Comparison of ENCODE assay signal across 28 cellular contexts in genomic region chrX:84223261-84223660, GRCh38. TPM values are rescaled to one million over a fixed set of nuclear protein-coding genes. Genes with fewer than 3 reads are reported as not detected.
DNase-seq lines count a peak whose midpoint lies in the region; ATAC-seq, FAIRE-seq and TF ChIP-seq lines count a peak whose summit lies in the region.
"Had no signal": no experiment of that assay in that cellular context is flagged by ENCODE, and none has a peak within 500 bp of the region (broad histone marks: within the 10 kb centered on the region; RNA-seq: fewer than 3 reads in every experiment).

No MANE protein-coding gene starts in this region.

- no peak overlapping the region for H3K9ac ChIP-seq in SK-N-SH
- H3K9ac ChIP-seq: BLaER1 had no signal

- no peak for ATAC-seq in HG03108 (IDR thresholded peaks at IDR 0.05; ENCODE audit: unreplicated experiment)
- ATAC-seq: A549, GM12878 had no signal

- POLR2A ChIA-PET in SK-N-SH (lab: Yijun Ruan, JAX) = no interaction called here

- no peaks in the 10 kb centered on the region for H4K20me1 ChIP-seq in SK-N-SH (ENCODE audit: insufficient read depth)
- H4K20me1 ChIP-seq: BLaER1 had no signal

- FAIRE-seq in colon (lab: Jason Lieb, UNC) = peak; percentile 21
- FAIRE-seq: A549, GM12878, GM12892, GM19239 had no signal

- no peak for TF ChIP-seq RAD21 in SK-N-SH (IDR thresholded peaks at IDR 0.05; ENCODE audit: low read length)

- no peak overlapping the region for H3K4me2 ChIP-seq in SK-N-SH
- H3K4me2 ChIP-seq: A549, BLaER1 had no signal

- CTCF ChIA-PET in SK-N-SH (lab: Yijun Ruan, JAX) = no interaction called here

- no peaks in the 10 kb centered on the region for H3K79me2 ChIP-seq in SK-N-SH (ENCODE audit: insufficient read depth)

- peak in 1 of 2 experiments; percentile 37; a peak in 1 of 4 replicates for TF ChIP-seq EP300 in SK-N-SH (IDR thresholded peaks at IDR 0.05; ENCODE audit: borderline replicate concordance in 1 of 2, low read depth in 1 of 2, low read length in 1 of 2)

- H3K36me3 ChIP-seq in BE2C (no peaks in the 10 kb centered on the region), SK-N-SH (replicated peaks in 1 of 2; ENCODE audit: control insufficient read depth in 1 of 2, insufficient read depth in 2 of 2, low read length in 1 of 2) (no peaks in the 10 kb centered on the region)
- H3K36me3 ChIP-seq: BLaER1 had no signal

- DNase-seq in NCI-H1105 treated with DMSO at 0.1 percent for 48 hours (lab: John Stamatoyannopoulos, UW) = peak; percentile 65
- no peak for DNase-seq in NCI-H1105 (lab: John Stamatoyannopoulos, UW)
- DNase-seq in BE2C = peak; percentile 50
- peak; percentile 12 for DNase-seq in SK-N-SH
- no peak for DNase-seq in NCI-H128 (lab: John Stamatoyannopoulos, UW; ENCODE audit: unreplicated experiment)
- DNase-seq: AML-193; C1 segment of cervical spinal cord; Caco-2; Calu3; CD4-positive, alpha-beta memory T cell; CD4-positive, CD25-positive, alpha-beta regulatory T cell; CD8-positive, alpha-beta memory T cell; DMS 273 treated with DMSO at 0.1 percent for 48 hours; DMS153; DMS53; DMS79; DND-41; EL; GDM1 had no signal

- TF ChIP-seq CTCF in BE2C (IDR thresholded peaks at IDR 0.05; ENCODE audit: low read depth, low read length) (no peak), SK-N-SH (IDR thresholded peaks at IDR 0.05) (no peak)

- H3K27ac ChIP-seq in SK-N-SH (ENCODE audit: low read depth in 2 of 2, low read length in 1 of 2) = no peak overlapping the region; a peak in 1 of 4 replicates
- H3K27ac ChIP-seq: 22Rv1, A549, BLaER1 had no signal

- H3K4me3 ChIP-seq in BE2C (ENCODE audit: low read depth, low read length) (no peak overlapping the region), SK-N-SH (ENCODE audit: low read depth in 2 of 2, low read length in 1 of 2) (no peak overlapping the region)
- H3K4me3 ChIP-seq: A549, BLaER1, GM12878 had no signal

- no peaks in the 10 kb centered on the region for H3K9me3 ChIP-seq in BE2C
- no peaks in the 10 kb centered on the region for H3K9me3 ChIP-seq in SK-N-SH
- H3K9me3 ChIP-seq: A549, BLaER1, Caco-2 had no signal

- no peaks in the 10 kb centered on the region for H3F3A ChIP-seq in SK-N-SH (replicated peaks; ENCODE audit: insufficient read depth)

- H2AFZ ChIP-seq in SK-N-SH (ENCODE audit: low read depth) = no peak overlapping the region

- no peaks in the 10 kb centered on the region for H3K9me2 ChIP-seq in SK-N-SH

- H3K27me3 ChIP-seq in BE2C (no peaks in the 10 kb centered on the region), SK-N-SH (ENCODE audit: insufficient read depth) (no peaks in the 10 kb centered on the region)

- H3K4me1 ChIP-seq in BE2C = peaks cover 8% of the 10 kb centered on the region
- no peaks in the 10 kb centered on the region; a peak in 2 of 4 replicates for H3K4me1 ChIP-seq in SK-N-SH (ENCODE audit: control insufficient read depth in 1 of 2, insufficient read depth in 2 of 2, low read depth in 1 of 2, low read length in 1 of 2)
- H3K4me1 ChIP-seq: A549, BLaER1, Caco-2 had no signal

TF ChIP-seq in SK-N-SH, 30 proteins besides CTCF, POLR2A, EP300 and RAD21:
- TF ChIP-seq GATA2 (CRISPR knock-in tag; IDR thresholded peaks at IDR 0.05) (peak; percentile 51), RCOR1 (IDR thresholded peaks at IDR 0.05; ENCODE audit: low read length) (0 out of 2 replicates have a peak, but pooled peaks have one; percentile 7), NRF1 (IDR thresholded peaks at IDR 0.05; ENCODE audit: low read depth, low read length) (no peak)
- TF ChIP-seq, protein P1, sequence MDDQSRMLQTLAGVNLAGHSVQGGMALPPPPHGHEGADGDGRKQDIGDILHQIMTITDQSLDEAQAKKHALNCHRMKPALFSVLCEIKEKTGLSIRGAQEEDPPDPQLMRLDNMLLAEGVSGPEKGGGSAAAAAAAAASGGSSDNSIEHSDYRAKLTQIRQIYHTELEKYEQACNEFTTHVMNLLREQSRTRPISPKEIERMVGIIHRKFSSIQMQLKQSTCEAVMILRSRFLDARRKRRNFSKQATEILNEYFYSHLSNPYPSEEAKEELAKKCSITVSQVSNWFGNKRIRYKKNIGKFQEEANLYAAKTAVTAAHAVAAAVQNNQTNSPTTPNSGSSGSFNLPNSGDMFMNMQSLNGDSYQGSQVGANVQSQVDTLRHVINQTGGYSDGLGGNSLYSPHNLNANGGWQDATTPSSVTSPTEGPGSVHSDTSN (IDR thresholded peaks at IDR 0.05) = no peak
TF ChIP-seq in SK-N-SH: peak in this region for 2.

RNA-seq across cellular contexts. Expression of gene RPS6KA6, which starts 35.3 kb away (rescaled TPM):
- polyA plus RNA-seq in BE2C (2012; ENCODE audit: insufficient read depth, insufficient read length, low read depth) = 21.1 TPM
- 1.7 and 2.7 TPM in 2 replicates for polyA plus RNA-seq in SK-N-SH (2012; rRNA removed)
- 2.5 and 2.9 TPM in 2 replicates for polyA plus RNA-seq in SK-N-SH (2012; cell fraction: cytosol; rRNA removed)
- polyA plus RNA-seq in SK-N-SH (2012; cell fraction: nucleus; rRNA removed) = 2.1 and 5.0 TPM in 2 replicates
- polyA plus RNA-seq: CD14-positive monocyte; CD4-positive, alpha-beta memory T cell; CD8-positive, alpha-beta memory T cell had no signal

Comparison
In these comparisons a context has a peak if more than half of its experiments do, and no peak if none do; other contexts are left out.
1. DNase-seq: peak in NCI-H1105 treated with DMSO at 0.1 percent for 48 hours (single experiment), BE2C (single experiment) and SK-N-SH (single experiment); none in NCI-H1105 (single experiment) and NCI-H128 (single experiment).